In the genomic region with DNA sequence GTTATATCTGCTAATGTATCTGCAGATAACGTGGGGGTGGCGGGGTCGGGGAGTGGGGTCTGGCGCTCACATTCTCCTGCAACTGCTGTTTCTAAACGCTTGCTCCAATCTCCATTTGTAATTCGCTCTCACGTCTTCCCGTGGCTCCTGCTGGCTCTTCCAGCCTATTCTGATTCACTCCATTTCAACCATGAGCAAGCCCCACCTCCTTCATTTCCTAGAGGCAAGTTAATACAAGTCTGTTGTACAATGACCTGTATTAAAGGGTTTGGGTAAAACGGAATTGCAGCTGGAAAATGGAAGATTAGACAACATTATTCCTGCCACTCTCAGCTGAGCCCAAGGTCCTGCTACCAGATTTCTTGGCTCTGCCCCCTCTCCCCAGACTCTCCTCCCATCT, we compare ENCODE assay signal across 22 cellular contexts.
"Had no signal": no experiment of that assay in that cellular context is flagged by ENCODE, and none has a peak within 500 bp of the region (broad histone marks: within the 10 kb centered on the region; RNA-seq: fewer than 3 reads in every experiment).

No MANE protein-coding gene starts in this region.

- ATAC-seq: activated CD4-positive, alpha-beta T cell treated with anti-CD3 and anti-CD28 coated beads for 36 hours; activated T-helper 17 cell treated with anti-CD3 and anti-CD28 coated beads, Interleukin-2, amount 50 U/mL, for 72 hours; T-helper 17 cell had no signal

- H3K4me1 ChIP-seq: Peyer's patch had no signal

- H3K36me3 Mint-ChIP-seq: activated naive CD4-positive, alpha-beta T cell treated with anti-CD3 and anti-CD28 coated beads, Interleukin-2, amount 10 ng/mL, durations not matched to agents 7 days and 5 days; activated naive CD8-positive, alpha-beta T cell treated with anti-CD3 and anti-CD28 coated beads for 36 hours had no signal

- H3K4me1 Mint-ChIP-seq: activated CD4-positive, alpha-beta memory T cell treated with anti-CD3 and anti-CD28 coated beads, Interleukin-2, amount 10 ng/mL, durations not matched to agents 7 days and 5 days; activated CD4-positive, alpha-beta T cell treated with anti-CD3 and anti-CD28 coated beads for 36 hours; activated naive CD4-positive, alpha-beta T cell treated with anti-CD3 and anti-CD28 coated beads, Interleukin-2, amount 10 ng/mL, durations not matched to agents 7 days and 5 days; activated naive CD8-positive, alpha-beta T cell treated with anti-CD3 and anti-CD28 coated beads for 36 hours; activated T-helper 17 cell treated with anti-CD3 and anti-CD28 coated beads, Interleukin-2, amount 50 U/mL, for 72 hours had no signal

- H3K27ac ChIP-seq: brain microvascular endothelial cell, Peyer's patch, WERI-Rb-1 had no signal

- H3K9me3 Mint-ChIP-seq: activated CD4-positive, alpha-beta memory T cell treated with anti-CD3 and anti-CD28 coated beads, Interleukin-2, amount 10 ng/mL, durations not matched to agents 7 days and 5 days; activated naive CD4-positive, alpha-beta T cell treated with anti-CD3 and anti-CD28 coated beads, Interleukin-2, amount 10 ng/mL, durations not matched to agents 7 days and 5 days; activated naive CD8-positive, alpha-beta T cell treated with anti-CD3 and anti-CD28 coated beads for 36 hours; activated T-helper 17 cell treated with anti-CD3 and anti-CD28 coated beads, Interleukin-2, amount 50 U/mL, for 72 hours had no signal

- H3K27ac Mint-ChIP-seq: activated CD4-positive, alpha-beta memory T cell treated with anti-CD3 and anti-CD28 coated beads, Interleukin-2, amount 10 ng/mL, durations not matched to agents 7 days and 5 days; activated CD4-positive, alpha-beta T cell treated with anti-CD3 and anti-CD28 coated beads for 36 hours; activated naive CD4-positive, alpha-beta T cell treated with anti-CD3 and anti-CD28 coated beads, Interleukin-2, amount 10 ng/mL, durations not matched to agents 7 days and 5 days; activated naive CD8-positive, alpha-beta T cell treated with anti-CD3 and anti-CD28 coated beads for 36 hours; activated T-helper 17 cell treated with anti-CD3 and anti-CD28 coated beads, Interleukin-2, amount 50 U/mL, for 72 hours; T-helper 17 cell had no signal

- H3K4me3 Mint-ChIP-seq: activated CD4-positive, alpha-beta memory T cell treated with anti-CD3 and anti-CD28 coated beads, Interleukin-2, amount 10 ng/mL, durations not matched to agents 7 days and 5 days; activated CD4-positive, alpha-beta T cell treated with anti-CD3 and anti-CD28 coated beads for 36 hours; activated naive CD4-positive, alpha-beta T cell treated with anti-CD3 and anti-CD28 coated beads, Interleukin-2, amount 10 ng/mL, durations not matched to agents 7 days and 5 days; activated naive CD8-positive, alpha-beta T cell treated with anti-CD3 and anti-CD28 coated beads for 36 hours; activated T-helper 17 cell treated with anti-CD3 and anti-CD28 coated beads, Interleukin-2, amount 50 U/mL, for 72 hours; T-helper 17 cell had no signal

- H3K4me3 ChIP-seq: Peyer's patch had no signal

- H3K27me3 ChIP-seq: brain microvascular endothelial cell, Peyer's patch had no signal

- H3K36me3 ChIP-seq: brain microvascular endothelial cell, Peyer's patch, WERI-Rb-1 had no signal

- DNase-seq: activated CD4-positive, alpha-beta memory T cell treated with anti-CD3 and anti-CD28 coated beads, Interleukin-2, amount 10 ng/mL, durations not matched to agents 7 days and 5 days; activated CD4-positive, alpha-beta T cell treated with anti-CD3 and anti-CD28 coated beads for 36 hours; activated CD4-positive, alpha-beta T cell treated with anti-CD3 and anti-CD28 coated beads, Interleukin-2, amount 50 U/mL, for 1 hour; activated gamma-delta T cell treated with Interleukin-2 at 50 U/mL for 16 hours; activated naive CD4-positive, alpha-beta T cell treated with anti-CD3 and anti-CD28 coated beads, Interleukin-2, amount 10 ng/mL, durations not matched to agents 7 days and 5 days; activated naive CD8-positive, alpha-beta T cell treated with anti-CD3 and anti-CD28 coated beads for 36 hours; activated T-cell treated with anti-CD3 and anti-CD28 coated beads for 4 hours; activated T-cell treated with anti-CD3 and anti-CD28 coated beads, Interleukin-2, amount 50 U/mL, for 48 hours; brain microvascular endothelial cell; central memory CD4-positive, alpha-beta T cell; KBM-7; NCI-H1092; NCI-H1417; NCI-H2029; NCI-H2107; NCI-H510A treated with DMSO at 0.1 percent for 48 hours; Peyer's patch; SIG-M5; T-helper 17 cell; T1000; WERI-Rb-1 had no signal

- H3K27me3 Mint-ChIP-seq: activated CD4-positive, alpha-beta memory T cell treated with anti-CD3 and anti-CD28 coated beads, Interleukin-2, amount 10 ng/mL, durations not matched to agents 7 days and 5 days; activated CD4-positive, alpha-beta T cell treated with anti-CD3 and anti-CD28 coated beads for 36 hours; activated naive CD8-positive, alpha-beta T cell treated with anti-CD3 and anti-CD28 coated beads for 36 hours; T-helper 17 cell had no signal

- H3K9me3 ChIP-seq: Peyer's patch had no signal
